In the genomic region with DNA sequence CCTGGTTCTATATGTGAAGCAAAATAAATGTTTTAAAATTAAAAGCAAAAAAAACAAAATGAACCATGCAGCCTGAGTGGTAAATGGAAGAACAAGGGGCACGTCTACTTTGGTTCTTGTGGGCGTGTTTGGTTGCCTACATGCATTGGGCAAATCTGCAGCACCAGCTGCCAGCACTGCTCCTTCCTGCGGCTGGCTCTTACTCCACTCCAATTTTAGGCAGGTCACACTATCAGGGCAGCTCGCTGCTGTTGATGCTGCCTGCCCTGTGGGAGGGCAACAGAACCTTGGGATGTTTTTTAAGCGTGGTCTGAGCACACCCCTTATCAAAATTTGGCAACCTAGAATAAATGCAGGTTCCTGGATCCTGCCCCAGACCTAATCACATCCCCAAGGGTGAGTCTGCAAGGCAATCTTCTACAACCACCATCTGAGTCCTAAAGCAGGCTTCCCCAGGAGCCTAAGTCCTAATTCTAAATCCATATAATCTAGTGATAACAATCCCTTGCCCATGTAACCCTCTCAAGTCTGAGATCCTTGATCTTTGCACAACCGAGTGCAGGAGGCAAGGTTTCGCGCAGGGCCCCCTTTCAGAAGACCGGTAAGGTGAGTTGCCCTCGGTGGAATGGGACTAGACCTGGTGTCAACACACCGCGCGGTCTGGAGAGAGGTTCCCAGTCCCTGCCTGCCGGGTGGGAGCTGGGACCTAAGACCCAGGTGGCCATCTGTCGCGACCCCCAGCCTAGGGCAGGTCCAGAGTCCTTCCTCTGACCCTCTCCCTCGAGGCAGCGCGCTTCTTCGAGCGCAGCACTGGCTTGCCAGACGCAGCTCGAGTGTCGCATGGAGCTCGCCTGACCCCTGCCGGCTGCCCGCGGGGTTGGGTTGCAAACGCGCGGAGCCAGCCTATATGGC, we compare ENCODE assay signal across 8 cellular contexts. TPM values are rescaled to one million over a fixed set of nuclear protein-coding genes. Genes with fewer than 3 reads are reported as not detected.
DNase-seq lines count a peak whose midpoint lies in the region; ATAC-seq and TF ChIP-seq lines count a peak whose summit lies in the region.

No MANE protein-coding gene starts in this region.

- TF ChIP-seq CTCF in AG04450 (IDR thresholded peaks at IDR 0.05; ENCODE audit: low read depth, low read length) (peak; percentile 97), vagina (IDR thresholded peaks at IDR 0.05) (peak; percentile 78 to 91 (median 90))

- CTCF ChIA-PET in AG04450 (lab: Charles Lee) = interaction anchor here (0.7 to 4.0 kb wide), 19 partner anchors 10 to 147 kb away, joined by 3 to 41 read pairs (median 4); partner anchors contain the start of gene CCDC9B

- no peak for TF ChIP-seq POLR2A in vagina (IDR thresholded peaks at IDR 0.05)

- no peak overlapping the region for H3K27ac ChIP-seq in AG04450 (ENCODE audit: low read depth, low read length)
- H3K27ac ChIP-seq in rectal smooth muscle tissue (ENCODE audit: low read depth, low read length) = no peak overlapping the region
- no peak overlapping the region for H3K27ac ChIP-seq in vagina

- H3K27me3 ChIP-seq in AG04450 (ENCODE audit: control insufficient read depth, insufficient read depth, low read length) (peaks cover 2% of the 10 kb centered on the region), rectal smooth muscle tissue (ENCODE audit: control insufficient read depth, insufficient read depth, low read length) (no peaks in the 10 kb centered on the region), vagina (no peaks in the 10 kb centered on the region)

- H3K4me3 ChIP-seq in AG04450 (ENCODE audit: low read depth, low read length) (peak overlapping the region; percentile 34; the same call in 1 of the 2 replicates), rectal smooth muscle tissue (ENCODE audit: low read length) (peak overlapping the region; percentile 49), vagina (no peak overlapping the region)

- no peak overlapping the region for H3K9ac ChIP-seq in rectal smooth muscle tissue (ENCODE audit: low read length)

- ATAC-seq in GM18520 (IDR thresholded peaks at IDR 0.05; ENCODE audit: unreplicated experiment) (peak; percentile 73), SK-N-SH treated with all-trans-retinoic acid at 6 μM for 48 hours (peak; percentile 97)

- intact Hi-C loops in cardiac septum (cut with DNase I) (loop anchor here (1.0 to 10.0 kb wide), 5 partner anchors 53 to 357 kb away; partner anchors contain the start of gene CCDC9B), vagina (cut with DNase I) (loop anchor here (5.0 to 10.0 kb wide), 2 partner anchors 77 to 139 kb away; partner anchors contain the start of genes ANKRD63 and CCDC9B)

- DNase-seq in AG04450 (ENCODE audit: low read depth, low spot score) (no peak), HuH-7 (ENCODE audit: low spot score) (peak; percentile 74), cardiac septum (ENCODE audit: low spot score) (peak; percentile 94), vagina (ENCODE audit: extremely low spot score in 2 of 2) (no peak)
- peak; percentile 85 for DNase-seq in activated naive CD4-positive, alpha-beta T cell treated with anti-CD3 and anti-CD28 coated beads, Interleukin-2, amount 50 U/mL, for 16 hours

- no peaks in the 10 kb centered on the region for H3K9me3 ChIP-seq in AG04450 (ENCODE audit: control insufficient read depth, insufficient read depth, low read length)
- H3K9me3 ChIP-seq in vagina = no peaks in the 10 kb centered on the region

- H3K36me3 ChIP-seq in rectal smooth muscle tissue (ENCODE audit: control insufficient read depth, insufficient read depth, low read length) (peaks cover 10% of the 10 kb centered on the region), vagina (no peaks in the 10 kb centered on the region)

- H3K4me1 ChIP-seq in rectal smooth muscle tissue (ENCODE audit: control insufficient read depth, insufficient read depth, low read length) (no peaks in the 10 kb centered on the region), vagina (peaks cover 11% of the 10 kb centered on the region)

- POLR2A ChIA-PET in AG04450 (lab: Yijun Ruan, JAX) = interaction anchor here (0.7 to 1.4 kb wide), 6 partner anchors 8 to 167 kb away, joined by 3 to 9 read pairs (median 3); no protein-coding TSS in a partner anchor

TF ChIP-seq in SK-N-SH treated with all-trans-retinoic acid at 6 μM for 48 hours, 23 proteins besides CTCF, POLR2A, EP300 and RAD21:
- TF ChIP-seq TOX (CRISPR knock-in tag; IDR thresholded peaks at IDR 0.05; ENCODE audit: borderline replicate concordance) (no peak), GLIS3 (CRISPR knock-in tag; IDR thresholded peaks at IDR 0.05) (no peak)

RNA-seq across cellular contexts. Expression of gene IVD, which starts 15.9 kb away (rescaled TPM):
- 49.3 and 49.4 TPM in 2 replicates for polyA plus RNA-seq in AG04450 (2011; rRNA removed)
- 46.3 and 72.3 TPM in 2 replicates for polyA minus RNA-seq in AG04450 (2011; rRNA and poly(A)+ RNA removed)
- total RNA-seq in cardiac septum (106 TPM), vagina (30.4 TPM)

RNA-seq across cellular contexts. Expression of gene BAHD1, which starts 19.3 kb away (rescaled TPM):
- polyA plus RNA-seq in AG04450 (2011; rRNA removed) = 2.8 and 4.2 TPM in 2 replicates
- 4.3 and 6.8 TPM in 2 replicates for polyA minus RNA-seq in AG04450 (2011; rRNA and poly(A)+ RNA removed)
- total RNA-seq in cardiac septum (17.7 TPM), vagina (9.6 TPM)

RNA-seq across cellular contexts. Expression of gene KNSTRN, which starts 39.0 kb away (rescaled TPM):
- polyA plus RNA-seq in AG04450 (2011; rRNA removed) = 14.6 and 18.2 TPM in 2 replicates
- 9.9 and 14.2 TPM in 2 replicates for polyA minus RNA-seq in AG04450 (2011; rRNA and poly(A)+ RNA removed)
- total RNA-seq in cardiac septum (7.5 TPM), vagina (13.5 TPM)

RNA-seq across cellular contexts. Expression of gene CHST14, which starts 49.3 kb away (rescaled TPM):
- 19.8 and 21.7 TPM in 2 replicates for polyA plus RNA-seq in AG04450 (2011; rRNA removed)
- polyA minus RNA-seq in AG04450 (2011; rRNA and poly(A)+ RNA removed) = 12.9 and 15.0 TPM in 2 replicates
- 8.4 TPM for total RNA-seq in cardiac septum
- 8.6 TPM for total RNA-seq in vagina

Comparison
In these comparisons a context has a peak if more than half of its experiments do, and no peak if none do; other contexts are left out.
1. DNase-seq: peak in HuH-7 (single experiment), activated naive CD4-positive, alpha-beta T cell treated with anti-CD3 and anti-CD28 coated beads, Interleukin-2, amount 50 U/mL, for 16 hours (single experiment) and cardiac septum (single experiment); none in AG04450 (single experiment) and vagina (0 of 2).
2. H3K4me3 ChIP-seq: peak in AG04450 (single experiment) and rectal smooth muscle tissue (single experiment); none in vagina (0 of 2).